8 cellular contexts compared by ENCODE assay signal in genomic region chr6:122530440-122531046, GRCh38. TPM values are rescaled to one million over a fixed set of nuclear protein-coding genes. Genes with fewer than 3 reads are reported as not detected.
A peak's percentile ranks its signal among the peaks of the same experiment; 100 is the strongest.
DNase-seq lines count a peak whose midpoint lies in the region; ATAC-seq and TF ChIP-seq lines count a peak whose summit lies in the region.

No MANE protein-coding gene starts in this region.

- POLR2A ChIA-PET in WTC11 (lab: Charles Lee) = interaction anchor here (1.0 to 1.3 kb wide), 2 partner anchors 40 to 48 kb away, joined by 3 to 5 read pairs; no protein-coding TSS in a partner anchor

- no peak overlapping the region for H3K4me3 Mint-ChIP-seq in WTC11
- no peak overlapping the region for H3K4me3 Mint-ChIP-seq in effector memory CD8-positive, alpha-beta T cell
- H3K4me3 Mint-ChIP-seq in mesothelial cell of epicardium = no peak overlapping the region

- H3K9me3 Mint-ChIP-seq in WTC11 (peaks cover 15% of the 10 kb centered on the region), mesothelial cell of epicardium (peaks cover 33% of the 10 kb centered on the region)
- H3K9me3 Mint-ChIP-seq in effector memory CD8-positive, alpha-beta T cell = no peaks in the 10 kb centered on the region

- H3K27ac Mint-ChIP-seq in WTC11 = no peak overlapping the region
- H3K27ac Mint-ChIP-seq in effector memory CD8-positive, alpha-beta T cell = no peak overlapping the region
- H3K27ac Mint-ChIP-seq in mesothelial cell of epicardium = no peak overlapping the region

- TF ChIP-seq CTCF in WTC11 (IDR thresholded peaks at IDR 0.05) (peak; percentile 31; the same call in 1 of the 2 replicates), mesothelial cell of epicardium (IDR thresholded peaks at IDR 0.05; ENCODE audit: unreplicated experiment) (peak; percentile 59)

- CTCF ChIA-PET in WTC11 (lab: Charles Lee) = interaction anchor here (0.6 to 5.2 kb wide), 30 partner anchors 9 to 1211 kb away, joined by 3 to 155 read pairs (median 4); partner anchors contain the start of genes HSF2, PKIB, SERINC1 and SMPDL3A

- DNase-seq in COLO829 (ENCODE audit: low spot score) (peak; percentile 40), GM19240 (ENCODE audit: insufficient read length, low spot score) (peak; percentile 35), NCI-H2227 treated with DMSO at 0.1 percent for 48 hours (lab: John Stamatoyannopoulos, UW) (peak; percentile 54), WTC11 (ENCODE audit: low spot score) (peak; percentile 52), mesothelial cell of epicardium (ENCODE audit: low spot score in 2 of 2, unreplicated experiment in 2 of 2) (peak in 1 of 2 experiments; percentile 46), stromal cell of bone marrow (ENCODE audit: low read depth) (peak; percentile 45)
- peak; percentile 55 to 69 (median 62) for DNase-seq in effector memory CD8-positive, alpha-beta T cell

- no peaks in the 10 kb centered on the region for H3K27me3 Mint-ChIP-seq in WTC11 (ENCODE audit: low read depth)
- peaks cover 37 to 38% of the 10 kb centered on the region in 2 donors for H3K27me3 Mint-ChIP-seq in effector memory CD8-positive, alpha-beta T cell
- peaks cover 5% of the 10 kb centered on the region for H3K27me3 Mint-ChIP-seq in mesothelial cell of epicardium (ENCODE audit: low read depth)

- peaks cover 14% of the 10 kb centered on the region for H3K36me3 Mint-ChIP-seq in WTC11
- no peaks in the 10 kb centered on the region for H3K36me3 Mint-ChIP-seq in effector memory CD8-positive, alpha-beta T cell (ENCODE audit: insufficient read depth)
- peaks cover 27% of the 10 kb centered on the region for H3K36me3 Mint-ChIP-seq in mesothelial cell of epicardium

- peak; percentile 97 for ATAC-seq in HG03280 (IDR thresholded peaks at IDR 0.05; ENCODE audit: unreplicated experiment)
- peak; percentile 99 for ATAC-seq in WTC11
- ATAC-seq in effector memory CD8-positive, alpha-beta T cell (replicated peaks) = peak; percentile 85

- H3K4me1 Mint-ChIP-seq in WTC11 = peaks cover 12% of the 10 kb centered on the region
- H3K4me1 Mint-ChIP-seq in effector memory CD8-positive, alpha-beta T cell (ENCODE audit: low read depth in 2 of 2) = no peaks in the 10 kb centered on the region
- no peaks in the 10 kb centered on the region for H3K4me1 Mint-ChIP-seq in mesothelial cell of epicardium

TF ChIP-seq in WTC11, 78 proteins besides CTCF, POLR2A, EP300 and RAD21:
- TF ChIP-seq SMAD3 (CRISPR knock-in tag; IDR thresholded peaks at IDR 0.05; ENCODE audit: borderline replicate concordance) = no peak
- TF ChIP-seq SOX15 (CRISPR knock-in tag; IDR thresholded peaks at IDR 0.05) = no peak
- no peak for TF ChIP-seq MYBL2 (CRISPR knock-in tag; IDR thresholded peaks at IDR 0.05)
- TF ChIP-seq, protein P1, sequence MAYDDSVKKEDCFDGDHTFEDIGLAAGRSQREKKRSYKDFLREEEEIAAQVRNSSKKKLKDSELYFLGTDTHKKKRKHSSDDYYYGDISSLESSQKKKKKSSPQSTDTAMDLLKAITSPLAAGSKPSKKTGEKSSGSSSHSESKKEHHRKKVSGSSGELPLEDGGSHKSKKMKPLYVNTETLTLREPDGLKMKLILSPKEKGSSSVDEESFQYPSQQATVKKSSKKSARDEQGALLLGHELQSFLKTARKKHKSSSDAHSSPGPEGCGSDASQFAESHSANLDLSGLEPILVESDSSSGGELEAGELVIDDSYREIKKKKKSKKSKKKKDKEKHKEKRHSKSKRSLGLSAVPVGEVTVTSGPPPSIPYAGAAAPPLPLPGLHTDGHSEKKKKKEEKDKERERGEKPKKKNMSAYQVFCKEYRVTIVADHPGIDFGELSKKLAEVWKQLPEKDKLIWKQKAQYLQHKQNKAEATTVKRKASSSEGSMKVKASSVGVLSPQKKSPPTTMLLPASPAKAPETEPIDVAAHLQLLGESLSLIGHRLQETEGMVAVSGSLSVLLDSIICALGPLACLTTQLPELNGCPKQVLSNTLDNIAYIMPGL (CRISPR knock-in tag; IDR thresholded peaks at IDR 0.05) = no peak
- TF ChIP-seq FOXP1 (CRISPR knock-in tag; IDR thresholded peaks at IDR 0.05; ENCODE audit: borderline replicate concordance) = no peak
- no peak for TF ChIP-seq ATF6 (CRISPR knock-in tag; IDR thresholded peaks at IDR 0.05)
- TF ChIP-seq, protein P2, sequence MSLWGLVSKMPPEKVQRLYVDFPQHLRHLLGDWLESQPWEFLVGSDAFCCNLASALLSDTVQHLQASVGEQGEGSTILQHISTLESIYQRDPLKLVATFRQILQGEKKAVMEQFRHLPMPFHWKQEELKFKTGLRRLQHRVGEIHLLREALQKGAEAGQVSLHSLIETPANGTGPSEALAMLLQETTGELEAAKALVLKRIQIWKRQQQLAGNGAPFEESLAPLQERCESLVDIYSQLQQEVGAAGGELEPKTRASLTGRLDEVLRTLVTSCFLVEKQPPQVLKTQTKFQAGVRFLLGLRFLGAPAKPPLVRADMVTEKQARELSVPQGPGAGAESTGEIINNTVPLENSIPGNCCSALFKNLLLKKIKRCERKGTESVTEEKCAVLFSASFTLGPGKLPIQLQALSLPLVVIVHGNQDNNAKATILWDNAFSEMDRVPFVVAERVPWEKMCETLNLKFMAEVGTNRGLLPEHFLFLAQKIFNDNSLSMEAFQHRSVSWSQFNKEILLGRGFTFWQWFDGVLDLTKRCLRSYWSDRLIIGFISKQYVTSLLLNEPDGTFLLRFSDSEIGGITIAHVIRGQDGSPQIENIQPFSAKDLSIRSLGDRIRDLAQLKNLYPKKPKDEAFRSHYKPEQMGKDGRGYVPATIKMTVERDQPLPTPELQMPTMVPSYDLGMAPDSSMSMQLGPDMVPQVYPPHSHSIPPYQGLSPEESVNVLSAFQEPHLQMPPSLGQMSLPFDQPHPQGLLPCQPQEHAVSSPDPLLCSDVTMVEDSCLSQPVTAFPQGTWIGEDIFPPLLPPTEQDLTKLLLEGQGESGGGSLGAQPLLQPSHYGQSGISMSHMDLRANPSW (CRISPR knock-in tag; conservative IDR thresholded peaks at IDR 0.05; ENCODE audit: low read depth) = no peak
- TF ChIP-seq, protein P3, sequence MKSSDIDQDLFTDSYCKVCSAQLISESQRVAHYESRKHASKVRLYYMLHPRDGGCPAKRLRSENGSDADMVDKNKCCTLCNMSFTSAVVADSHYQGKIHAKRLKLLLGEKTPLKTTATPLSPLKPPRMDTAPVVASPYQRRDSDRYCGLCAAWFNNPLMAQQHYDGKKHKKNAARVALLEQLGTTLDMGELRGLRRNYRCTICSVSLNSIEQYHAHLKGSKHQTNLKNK (CRISPR knock-in tag; IDR thresholded peaks at IDR 0.05) = no peak
- TF ChIP-seq ZNF138 (CRISPR knock-in tag; conservative IDR thresholded peaks at IDR 0.05) = no peak
- TF ChIP-seq, protein P4, sequence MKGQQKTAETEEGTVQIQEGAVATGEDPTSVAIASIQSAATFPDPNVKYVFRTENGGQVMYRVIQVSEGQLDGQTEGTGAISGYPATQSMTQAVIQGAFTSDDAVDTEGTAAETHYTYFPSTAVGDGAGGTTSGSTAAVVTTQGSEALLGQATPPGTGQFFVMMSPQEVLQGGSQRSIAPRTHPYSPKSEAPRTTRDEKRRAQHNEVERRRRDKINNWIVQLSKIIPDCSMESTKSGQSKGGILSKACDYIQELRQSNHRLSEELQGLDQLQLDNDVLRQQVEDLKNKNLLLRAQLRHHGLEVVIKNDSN (CRISPR knock-in tag; IDR thresholded peaks at IDR 0.05) = no peak
- TF ChIP-seq ZNF121 (CRISPR knock-in tag; IDR thresholded peaks at IDR 0.05) = no peak
- TF ChIP-seq MAX (CRISPR knock-in tag; IDR thresholded peaks at IDR 0.05) = no peak
- TF ChIP-seq IRF1 (CRISPR knock-in tag; IDR thresholded peaks at IDR 0.05) = no peak
- no peak for TF ChIP-seq HMGA2 (CRISPR knock-in tag; IDR thresholded peaks at IDR 0.05)
- TF ChIP-seq FOXK1 (CRISPR knock-in tag; IDR thresholded peaks at IDR 0.05) = no peak

RNA-seq across cellular contexts. Expression of gene SERINC1, which starts 58.9 kb away (rescaled TPM):
- total RNA-seq in WTC11 (2021) (31.3 to 35.3 TPM (median 34.1 TPM) in 3 replicates), mesothelial cell of epicardium (99.2 to 100 TPM (median 99.5 TPM) in 3 replicates)
